In genomic region chr9:135886147-135886981, GRCh38 we compare ENCODE assay signal across 12 cellular contexts. TPM values are rescaled to one million over a fixed set of nuclear protein-coding genes. Genes with fewer than 3 reads are reported as not detected.
DNase-seq lines count a peak whose midpoint lies in the region; ATAC-seq and TF ChIP-seq lines count a peak whose summit lies in the region.
"Had no signal": no experiment of that assay in that cellular context is flagged by ENCODE, and none has a peak within 500 bp of the region (broad histone marks: within the 10 kb centered on the region; RNA-seq: fewer than 3 reads in every experiment).

No MANE protein-coding gene starts in this region.

- H3K4me3 Mint-ChIP-seq in CD4-positive, alpha-beta memory T cell, result peak overlapping the region; percentile 11 to 86 (median 82)
- peak overlapping the region; percentile 27 for H3K4me3 Mint-ChIP-seq in neural crest cell

- no peak for ATAC-seq in GM19397 (IDR thresholded peaks at IDR 0.05; ENCODE audit: unreplicated experiment)

- no peaks in the 10 kb centered on the region for H3K27me3 Mint-ChIP-seq in CD4-positive, alpha-beta memory T cell
- no peaks in the 10 kb centered on the region for H3K27me3 Mint-ChIP-seq in neural crest cell (ENCODE audit: low read depth)

- CTCF ChIA-PET in CD4-positive, alpha-beta memory T cell (lab: Charles Lee; ENCODE audit: partially characterized antibody), result no interaction called here
- CTCF ChIA-PET in RWPE1 (lab: Yijun Ruan, JAX), result interaction anchor here (0.6 to 0.9 kb wide), 4 partner anchors 9 to 310 kb away, joined by 3 to 6 read pairs (median 4); no protein-coding TSS in a partner anchor

- H3K4me1 Mint-ChIP-seq in CD4-positive, alpha-beta memory T cell, result peaks cover 56 to 92% (median 66%) of the 10 kb centered on the region in 4 donors
- peaks cover 71% of the 10 kb centered on the region for H3K4me1 Mint-ChIP-seq in neural crest cell

- no peaks in the 10 kb centered on the region for H3K36me3 ChIP-seq in CD4-positive, alpha-beta memory T cell (ENCODE audit: insufficient read depth, low read length)
- H3K36me3 ChIP-seq: prostate gland had no signal

- peak overlapping the region; percentile 34 to 96 (median 93) for H3K27ac Mint-ChIP-seq in CD4-positive, alpha-beta memory T cell
- peak overlapping the region; percentile 75 for H3K27ac Mint-ChIP-seq in neural crest cell (ENCODE audit: unreplicated experiment)

- intact Hi-C loops in CD4-positive, alpha-beta memory T cell (cut with micrococcal nuclease), result no loop called here

- TF ChIP-seq CTCF in RWPE1 (conservative IDR thresholded peaks at IDR 0.05; ENCODE audit: low read depth) (no peak), neural crest cell (conservative IDR thresholded peaks at IDR 0.05) (no peak)

- POLR2A ChIA-PET in CD4-positive, alpha-beta memory T cell (lab: Charles Lee; ENCODE audit: partially characterized antibody), result no interaction called here
- POLR2A ChIA-PET in RWPE1 (lab: Yijun Ruan, JAX; ENCODE audit: low non-redundant PET), result no interaction called here

- H3K9me3 Mint-ChIP-seq in CD4-positive, alpha-beta memory T cell, result no peaks in the 10 kb centered on the region
- no peaks in the 10 kb centered on the region for H3K9me3 Mint-ChIP-seq in neural crest cell

- H3K4me3 ChIP-seq in CD4-positive, alpha-beta memory T cell (ENCODE audit: low read length in 2 of 2), result no peak overlapping the region
- H3K4me3 ChIP-seq: GM23248, prostate gland had no signal

- DNase-seq in CD4-positive, alpha-beta memory T cell, result no peak
- DNase-seq in RWPE1 (ENCODE audit: low spot score) (peak; percentile 42), dedifferentiated amniotic fluid mesenchymal stem cell (ENCODE audit: extremely low spot score) (peak; percentile 55), neural crest cell (ENCODE audit: low read depth, low spot score) (no peak), kidney glomerular epithelial cell (lab: John Stamatoyannopoulos, UW) (no peak), NCI-H1417 (lab: John Stamatoyannopoulos, UW) (no peak), D341Med (ENCODE audit: low spot score) (no peak)
- DNase-seq: NCI-H510A treated with DMSO at 0.1 percent for 48 hours had no signal

- peak overlapping the region; percentile 33 for H3K27ac ChIP-seq in CD4-positive, alpha-beta memory T cell (ENCODE audit: low read depth, low read length)
- H3K27ac ChIP-seq in RWPE1, result peak overlapping the region; percentile 84
- H3K27ac ChIP-seq: GM23248, prostate gland, SK-N-MC had no signal

- H3K4me1 ChIP-seq in CD4-positive, alpha-beta memory T cell (ENCODE audit: insufficient read depth, low read length), result peaks cover 72% of the 10 kb centered on the region

- H3K9me3 ChIP-seq in CD4-positive, alpha-beta memory T cell (ENCODE audit: control insufficient read depth in 1 of 2, low read length in 2 of 2), result no peaks in the 10 kb centered on the region
- H3K9me3 ChIP-seq: prostate gland had no signal

- peaks cover 2 to 3% of the 10 kb centered on the region in 2 donors for H3K36me3 Mint-ChIP-seq in CD4-positive, alpha-beta memory T cell
- H3K36me3 Mint-ChIP-seq in neural crest cell (ENCODE audit: low read depth), result no peaks in the 10 kb centered on the region

- no peaks in the 10 kb centered on the region for H3K27me3 ChIP-seq in CD4-positive, alpha-beta memory T cell (ENCODE audit: insufficient read depth, low read length)

RNA-seq across cellular contexts. Expression of gene CAMSAP1, which starts 21.0 kb away (rescaled TPM):
- 10 to 100 TPM; 40.6 to 51.7 TPM for total RNA-seq in CD4-positive, alpha-beta memory T cell
- 1 to 10 TPM in 1 of 2 donors, under 1 TPM in 1; 0.76 to 4.4 TPM for polyA plus RNA-seq in CD4-positive, alpha-beta memory T cell
- 79.3 and 80.8 TPM in 2 replicates for total RNA-seq in neural crest cell

Comparison
In these comparisons a context has a peak if more than half of its experiments do, and no peak if none do; other contexts are left out.
1. DNase-seq: peak in RWPE1 (single experiment) and dedifferentiated amniotic fluid mesenchymal stem cell (single experiment); none in CD4-positive, alpha-beta memory T cell (0 of 5), neural crest cell (single experiment), kidney glomerular epithelial cell (single experiment), NCI-H1417 (0 of 3) and D341Med (single experiment).